In genomic region chr12:70365648-70366518, GRCh38 we compare ENCODE assay signal across 1 cellular context.
TF ChIP-seq lines count a peak whose summit lies in the region.

A gene with protein sequence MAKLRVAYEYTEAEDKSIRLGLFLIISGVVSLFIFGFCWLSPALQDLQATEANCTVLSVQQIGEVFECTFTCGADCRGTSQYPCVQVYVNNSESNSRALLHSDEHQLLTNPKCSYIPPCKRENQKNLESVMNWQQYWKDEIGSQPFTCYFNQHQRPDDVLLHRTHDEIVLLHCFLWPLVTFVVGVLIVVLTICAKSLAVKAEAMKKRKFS (plus strand): TSS chr12:70366290. CDS start chr12:70366735, 445 bp downstream.

TF ChIP-seq in WTC11, 78 proteins besides CTCF, POLR2A, EP300 and RAD21 (continued from another document):
- TF ChIP-seq MAX (CRISPR knock-in tag; IDR thresholded peaks at IDR 0.05) (no peak; the same call in 1 of the 2 replicates), NR3C1 (CRISPR knock-in tag; conservative IDR thresholded peaks at IDR 0.05; ENCODE audit: low read depth) (no peak), ZNF281 (CRISPR knock-in tag; IDR thresholded peaks at IDR 0.05) (0 out of 2 replicates have a peak, but pooled peaks have one; percentile 22)
